Comparison of ENCODE assay signal across 18 cellular contexts in the genomic region with DNA sequence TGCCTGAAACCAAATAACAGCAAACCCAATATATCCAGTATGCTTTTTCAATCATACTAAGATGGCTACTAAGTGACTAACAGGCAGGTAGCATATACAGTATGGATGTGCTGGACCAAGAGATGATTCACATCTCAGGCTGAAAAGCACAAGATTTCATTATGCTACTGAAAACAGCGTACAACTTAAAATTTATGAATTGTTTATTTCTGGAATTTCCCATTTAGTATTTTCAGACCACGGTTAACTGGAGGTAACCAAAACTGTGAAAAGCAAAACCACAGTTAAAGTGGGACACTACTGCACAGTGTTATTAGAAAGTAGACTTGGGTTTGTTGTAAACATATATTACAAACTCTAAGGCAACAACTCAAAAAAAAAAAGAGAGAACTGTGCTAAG.
DNase-seq lines count a peak whose midpoint lies in the region; ATAC-seq, FAIRE-seq and TF ChIP-seq lines count a peak whose summit lies in the region.
"Had no signal": no experiment of that assay in that cellular context is flagged by ENCODE, and none has a peak within 500 bp of the region (broad histone marks: within the 10 kb centered on the region; RNA-seq: fewer than 3 reads in every experiment).

No MANE protein-coding gene starts in this region.

- H2AFZ ChIP-seq in Karpas-422 (ENCODE audit: low read length): no peak overlapping the region

- peak overlapping the region; percentile 85 for H3K4me2 ChIP-seq in Karpas-422 (ENCODE audit: low read depth, low read length, poor library complexity, severe bottlenecking)

- peaks cover 96% of the 10 kb centered on the region for H3K79me2 ChIP-seq in Karpas-422 (ENCODE audit: low read length)

- H3K4me1 ChIP-seq in Karpas-422 (ENCODE audit: low read length): peaks cover 54% of the 10 kb centered on the region
- peaks cover 0 to 11% of the 10 kb centered on the region in 2 donors for H3K4me1 ChIP-seq in right atrium auricular region

- peak; percentile 38 for ATAC-seq in GM21515 (IDR thresholded peaks at IDR 0.05; ENCODE audit: unreplicated experiment)
- ATAC-seq in GM18519 (IDR thresholded peaks at IDR 0.05; ENCODE audit: low FRiP score, unreplicated experiment): no peak
- ATAC-seq: body of pancreas, heart left ventricle had no signal

- no peak for TF ChIP-seq CTCF in right atrium auricular region (IDR thresholded peaks at IDR 0.05)

- H3K27ac ChIP-seq in Karpas-422 (ENCODE audit: low read length): peak overlapping the region; percentile 93
- H3K27ac ChIP-seq in right atrium auricular region: no peak overlapping the region
- H3K27ac ChIP-seq: body of pancreas, heart left ventricle, tibial nerve had no signal

- no peaks in the 10 kb centered on the region for H4K20me1 ChIP-seq in Karpas-422 (ENCODE audit: insufficient read depth, low read depth, low read length)

- no peak overlapping the region for H3K4me3 ChIP-seq in Karpas-422 (ENCODE audit: low read length)
- no peak overlapping the region for H3K4me3 ChIP-seq in right atrium auricular region
- H3K4me3 ChIP-seq: body of pancreas, heart left ventricle, tibial nerve had no signal

- H3K9me2 ChIP-seq in Karpas-422 (replicated peaks; ENCODE audit: insufficient read depth, low read length): no peaks in the 10 kb centered on the region

- H3K27me3 ChIP-seq in Karpas-422 (ENCODE audit: low read length) (no peaks in the 10 kb centered on the region), right atrium auricular region (no peaks in the 10 kb centered on the region)
- H3K27me3 ChIP-seq: BE2C, body of pancreas, heart left ventricle, tibial nerve had no signal

- peaks cover 4% of the 10 kb centered on the region; the same call in 1 of the 2 replicates for H3K36me3 ChIP-seq in Karpas-422 (ENCODE audit: insufficient read depth, low read length)
- peaks cover 11% of the 10 kb centered on the region for H3K36me3 ChIP-seq in right atrium auricular region

- H3K9me3 ChIP-seq in Karpas-422 (ENCODE audit: low read length) (no peaks in the 10 kb centered on the region), right atrium auricular region (peaks cover 0 to 18% of the 10 kb centered on the region in 2 donors)
- H3K9me3 ChIP-seq: BE2C, body of pancreas had no signal

- H3K9ac ChIP-seq in Karpas-422 (ENCODE audit: low read length): no peak overlapping the region

- DNase-seq in GM18507 (ENCODE audit: extremely low spot score, insufficient read length, low read depth): no peak
- DNase-seq in Karpas-422: no peak
- DNase-seq in iris pigment epithelial cell (ENCODE audit: low read depth): peak; percentile 24
- DNase-seq in NCI-H1105 treated with DMSO at 0.1 percent for 48 hours (lab: John Stamatoyannopoulos, UW): no peak
- DNase-seq in effector CD8-positive, alpha-beta T cell (lab: John Stamatoyannopoulos, UW): no peak
- no peak for DNase-seq in right atrium auricular region (ENCODE audit: low spot score)
- DNase-seq: activated CD4-positive, alpha-beta memory T cell treated with anti-CD3 and anti-CD28 coated beads for 36 hours; activated naive CD4-positive, alpha-beta T cell; BE2C; body of pancreas; DMS 273 treated with DMSO at 0.1 percent for 48 hours; heart left ventricle; kidney; NCI-H1694; stimulated activated CD4-positive, alpha-beta T cell treated with anti-CD3 and anti-CD28 coated beads, Interleukin-2, amount 100 ng/mL, for 48 hours had no signal

- FAIRE-seq in GM18507 (lab: Jason Lieb, UNC): peak; percentile 35
- FAIRE-seq: kidney had no signal
